In the genomic region with DNA sequence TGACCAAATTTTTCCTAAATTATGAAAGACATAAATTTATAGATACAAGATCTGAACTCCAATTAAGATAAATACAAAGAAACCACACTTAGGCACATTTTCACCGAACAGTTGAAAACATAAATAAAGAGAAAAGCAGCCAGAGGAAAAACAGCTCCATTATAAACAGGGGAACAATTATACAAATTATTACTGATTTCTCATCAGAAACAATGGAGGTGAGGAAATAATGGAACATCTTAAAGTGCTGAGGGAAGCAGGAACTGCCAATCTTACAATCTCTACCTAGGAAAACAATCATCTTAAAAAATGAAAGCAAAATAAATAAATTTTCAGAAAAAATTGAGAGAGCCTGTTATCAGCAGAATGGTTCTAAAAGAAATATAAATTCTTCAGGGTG, we compare ENCODE assay signal across 24 cellular contexts.
DNase-seq lines count a peak whose midpoint lies in the region; ATAC-seq, FAIRE-seq and TF ChIP-seq lines count a peak whose summit lies in the region.
"Had no signal": no experiment of that assay in that cellular context is flagged by ENCODE, and none has a peak within 500 bp of the region (broad histone marks: within the 10 kb centered on the region; RNA-seq: fewer than 3 reads in every experiment).

No MANE protein-coding gene starts in this region.

- H3K4me3 ChIP-seq in A549: no peak overlapping the region
- H3K4me3 ChIP-seq: BLaER1 treated with 17β-estradiol and CSF1 and Interleukin-3, amounts not matched to agents 10 nM and 100 nM had no signal

- H3K27me3 Mint-ChIP-seq in WTC11 (ENCODE audit: low read depth): no peaks in the 10 kb centered on the region
- H3K27me3 Mint-ChIP-seq: B cell; CD4-positive, alpha-beta T cell had no signal

- 26% methylated on average over 1 of the region's 1 CpG for WGBS in A549 (ENCODE audit: missing lambda C conversion rate)

- peaks cover 16% of the 10 kb centered on the region for H3K4me1 Mint-ChIP-seq in WTC11

- TF ChIP-seq POLR2A in A549 (IDR thresholded peaks at IDR 0.05; ENCODE audit: low read length): no peak

- ATAC-seq in A549 (no peak), WTC11 (no peak)
- ATAC-seq: CD8-positive, alpha-beta T cell had no signal

- H3K36me3 Mint-ChIP-seq in WTC11: peaks cover 14% of the 10 kb centered on the region
- H3K36me3 Mint-ChIP-seq: CD8-positive, alpha-beta T cell had no signal

- no peak overlapping the region for H3K27ac ChIP-seq in A549
- H3K27ac ChIP-seq: BLaER1 treated with 17β-estradiol and CSF1 and Interleukin-3, amounts not matched to agents 10 nM and 100 nM; C4-2B had no signal

- FAIRE-seq in A549 (lab: Jason Lieb, UNC) (no peak), G401.6 (lab: Jason Lieb, UNC) (peak; percentile 37)
- FAIRE-seq: D721Med, GM12891, GM19239 had no signal

- CTCF ChIA-PET in A549 (lab: Yijun Ruan, JAX): no interaction called here
- CTCF ChIA-PET in WTC11 (lab: Charles Lee): no interaction called here

- TF ChIP-seq CTCF in A549 (IDR thresholded peaks at IDR 0.05) (no peak), WTC11 (IDR thresholded peaks at IDR 0.05) (no peak)

- H3K4me1 ChIP-seq in A549: no peaks in the 10 kb centered on the region
- H3K4me1 ChIP-seq: BLaER1 treated with 17β-estradiol and CSF1 and Interleukin-3, amounts not matched to agents 10 nM and 100 nM; Caco-2 had no signal

- no peak for TF ChIP-seq EP300 in A549 (IDR thresholded peaks at IDR 0.05)

- DNase-seq in A549 (ENCODE audit: low read depth in 1 of 2, low spot score in 1 of 2): no peak
- no peak for DNase-seq in WTC11 (ENCODE audit: low spot score)
- no peak for DNase-seq in middle frontal gyrus (ENCODE audit: extremely low spot score, low spot score)
- no peak for DNase-seq in DMS 273 (lab: John Stamatoyannopoulos, UW; ENCODE audit: unreplicated experiment)
- DNase-seq: 8988T; AML-193; Caco-2; Calu3; CD4-positive, alpha-beta T cell; CD8-positive, alpha-beta T cell; DMS 273 treated with DMSO at 0.1 percent for 48 hours; DMS153; DMS53; DMS79; DND-41; EL; GF-D8 had no signal

- H3K4me3 Mint-ChIP-seq in WTC11: no peak overlapping the region
- H3K4me3 Mint-ChIP-seq: B cell; CD4-positive, alpha-beta T cell; CD8-positive, alpha-beta T cell had no signal

- no peaks in the 10 kb centered on the region for H3K9me3 ChIP-seq in A549
- H3K9me3 ChIP-seq: BLaER1 treated with 17β-estradiol and CSF1 and Interleukin-3, amounts not matched to agents 10 nM and 100 nM; Caco-2 had no signal

- peaks cover 20% of the 10 kb centered on the region for H3K9me3 Mint-ChIP-seq in WTC11
- H3K9me3 Mint-ChIP-seq: CD8-positive, alpha-beta T cell had no signal

- POLR2A ChIA-PET in A549 (lab: Yijun Ruan, JAX) (no interaction called here), WTC11 (lab: Charles Lee) (no interaction called here)

- no peak overlapping the region for H3K27ac Mint-ChIP-seq in WTC11
- H3K27ac Mint-ChIP-seq: B cell; CD4-positive, alpha-beta T cell; CD8-positive, alpha-beta T cell had no signal

- TF ChIP-seq RAD21 in A549 (conservative IDR thresholded peaks at IDR 0.05 in 1 of 2, IDR thresholded peaks at IDR 0.05 in 1 of 2): no peak

- H3K4me2 ChIP-seq in A549: no peak overlapping the region
- H3K4me2 ChIP-seq: BLaER1 treated with 17β-estradiol and CSF1 and Interleukin-3, amounts not matched to agents 10 nM and 100 nM had no signal

TF ChIP-seq in A549, 52 proteins besides CTCF, POLR2A, EP300 and RAD21:
- TF ChIP-seq MAFK (IDR thresholded peaks at IDR 0.05; ENCODE audit: partially characterized antibody) (peak; percentile 16), RFX5 (IDR thresholded peaks at IDR 0.05) (no peak)

TF ChIP-seq in WTC11, 78 proteins besides CTCF, POLR2A, EP300 and RAD21:
- no peak for TF ChIP-seq ELF4 (CRISPR knock-in tag; IDR thresholded peaks at IDR 0.05; ENCODE audit: low read depth)
- no peak for TF ChIP-seq ATF6 (CRISPR knock-in tag; IDR thresholded peaks at IDR 0.05)
- 0 out of 2 replicates have a peak, but pooled peaks have one; percentile 19 for TF ChIP-seq ZNF317 (CRISPR knock-in tag; IDR thresholded peaks at IDR 0.05; ENCODE audit: borderline replicate concordance, low read depth)
- TF ChIP-seq RELA (CRISPR knock-in tag; IDR thresholded peaks at IDR 0.05; ENCODE audit: borderline replicate concordance): no peak
- TF ChIP-seq, protein P1, sequence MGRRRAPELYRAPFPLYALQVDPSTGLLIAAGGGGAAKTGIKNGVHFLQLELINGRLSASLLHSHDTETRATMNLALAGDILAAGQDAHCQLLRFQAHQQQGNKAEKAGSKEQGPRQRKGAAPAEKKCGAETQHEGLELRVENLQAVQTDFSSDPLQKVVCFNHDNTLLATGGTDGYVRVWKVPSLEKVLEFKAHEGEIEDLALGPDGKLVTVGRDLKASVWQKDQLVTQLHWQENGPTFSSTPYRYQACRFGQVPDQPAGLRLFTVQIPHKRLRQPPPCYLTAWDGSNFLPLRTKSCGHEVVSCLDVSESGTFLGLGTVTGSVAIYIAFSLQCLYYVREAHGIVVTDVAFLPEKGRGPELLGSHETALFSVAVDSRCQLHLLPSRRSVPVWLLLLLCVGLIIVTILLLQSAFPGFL (CRISPR knock-in tag; IDR thresholded peaks at IDR 0.05; ENCODE audit: borderline replicate concordance): no peak
- TF ChIP-seq, protein P2, sequence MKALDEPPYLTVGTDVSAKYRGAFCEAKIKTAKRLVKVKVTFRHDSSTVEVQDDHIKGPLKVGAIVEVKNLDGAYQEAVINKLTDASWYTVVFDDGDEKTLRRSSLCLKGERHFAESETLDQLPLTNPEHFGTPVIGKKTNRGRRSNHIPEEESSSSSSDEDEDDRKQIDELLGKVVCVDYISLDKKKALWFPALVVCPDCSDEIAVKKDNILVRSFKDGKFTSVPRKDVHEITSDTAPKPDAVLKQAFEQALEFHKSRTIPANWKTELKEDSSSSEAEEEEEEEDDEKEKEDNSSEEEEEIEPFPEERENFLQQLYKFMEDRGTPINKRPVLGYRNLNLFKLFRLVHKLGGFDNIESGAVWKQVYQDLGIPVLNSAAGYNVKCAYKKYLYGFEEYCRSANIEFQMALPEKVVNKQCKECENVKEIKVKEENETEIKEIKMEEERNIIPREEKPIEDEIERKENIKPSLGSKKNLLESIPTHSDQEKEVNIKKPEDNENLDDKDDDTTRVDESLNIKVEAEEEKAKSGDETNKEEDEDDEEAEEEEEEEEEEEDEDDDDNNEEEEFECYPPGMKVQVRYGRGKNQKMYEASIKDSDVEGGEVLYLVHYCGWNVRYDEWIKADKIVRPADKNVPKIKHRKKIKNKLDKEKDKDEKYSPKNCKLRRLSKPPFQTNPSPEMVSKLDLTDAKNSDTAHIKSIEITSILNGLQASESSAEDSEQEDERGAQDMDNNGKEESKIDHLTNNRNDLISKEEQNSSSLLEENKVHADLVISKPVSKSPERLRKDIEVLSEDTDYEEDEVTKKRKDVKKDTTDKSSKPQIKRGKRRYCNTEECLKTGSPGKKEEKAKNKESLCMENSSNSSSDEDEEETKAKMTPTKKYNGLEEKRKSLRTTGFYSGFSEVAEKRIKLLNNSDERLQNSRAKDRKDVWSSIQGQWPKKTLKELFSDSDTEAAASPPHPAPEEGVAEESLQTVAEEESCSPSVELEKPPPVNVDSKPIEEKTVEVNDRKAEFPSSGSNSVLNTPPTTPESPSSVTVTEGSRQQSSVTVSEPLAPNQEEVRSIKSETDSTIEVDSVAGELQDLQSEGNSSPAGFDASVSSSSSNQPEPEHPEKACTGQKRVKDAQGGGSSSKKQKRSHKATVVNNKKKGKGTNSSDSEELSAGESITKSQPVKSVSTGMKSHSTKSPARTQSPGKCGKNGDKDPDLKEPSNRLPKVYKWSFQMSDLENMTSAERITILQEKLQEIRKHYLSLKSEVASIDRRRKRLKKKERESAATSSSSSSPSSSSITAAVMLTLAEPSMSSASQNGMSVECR (CRISPR knock-in tag; IDR thresholded peaks at IDR 0.05; ENCODE audit: borderline replicate concordance): no peak
- no peak for TF ChIP-seq GABPB1 (CRISPR knock-in tag; IDR thresholded peaks at IDR 0.05)
- TF ChIP-seq CREM (CRISPR knock-in tag; IDR thresholded peaks at IDR 0.05): no peak
- TF ChIP-seq HMGA2 (CRISPR knock-in tag; IDR thresholded peaks at IDR 0.05): no peak
